ENCODE assay signal across 1 cellular context in the genomic region with DNA sequence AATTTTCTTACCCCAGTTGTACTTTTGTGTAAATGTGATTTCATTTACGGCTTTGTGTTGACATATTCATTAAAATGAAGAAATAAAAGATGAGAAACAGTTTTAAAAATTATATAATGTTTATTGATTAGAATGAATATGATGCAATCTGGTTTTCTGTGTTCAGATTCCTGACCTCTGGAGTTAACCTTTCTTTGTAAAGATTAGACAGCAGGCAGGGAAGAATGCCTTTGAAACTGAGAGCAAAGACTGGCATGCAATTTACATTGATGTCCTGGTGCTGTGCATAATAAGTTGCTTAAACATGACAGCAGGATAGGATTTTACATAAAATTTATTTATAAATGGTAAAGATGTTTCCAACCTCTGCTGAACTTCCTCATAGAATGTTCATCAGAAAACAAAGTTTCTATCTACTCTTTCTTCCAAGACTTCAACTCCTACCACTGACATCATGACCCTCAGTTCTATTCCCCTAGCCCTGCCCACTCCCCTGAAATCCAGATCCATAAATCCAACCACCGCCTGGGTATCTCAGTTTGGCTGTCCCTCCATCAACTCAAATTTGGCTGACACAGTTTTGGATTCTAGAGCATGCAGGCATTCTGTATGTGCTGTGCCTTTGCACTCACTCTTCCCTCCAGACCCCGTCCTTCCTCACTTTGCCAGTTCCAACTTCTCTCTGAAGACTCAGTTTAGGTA.
TF ChIP-seq lines count a peak whose summit lies in the region.

No MANE protein-coding gene starts in this region.

TF ChIP-seq in HepG2, 621 proteins besides CTCF, POLR2A, EP300 and RAD21 (continued from another document):
- no peak for TF ChIP-seq ZNF547 (CRISPR knock-in tag; IDR thresholded peaks at IDR 0.05)
- TF ChIP-seq HHEX (CRISPR knock-in tag; IDR thresholded peaks at IDR 0.05), result no peak
- TF ChIP-seq ZNF451 (CRISPR knock-in tag; IDR thresholded peaks at IDR 0.05), result no peak
- no peak for TF ChIP-seq ZFP41 (CRISPR knock-in tag; IDR thresholded peaks at IDR 0.05; ENCODE audit: borderline replicate concordance)
- no peak for TF ChIP-seq ZNF501 (CRISPR knock-in tag; IDR thresholded peaks at IDR 0.05)
- peak; percentile 93 for TF ChIP-seq SAP130 (CRISPR knock-in tag; IDR thresholded peaks at IDR 0.05; ENCODE audit: low read depth)
- no peak for TF ChIP-seq KLF9 (CRISPR knock-in tag; IDR thresholded peaks at IDR 0.05; ENCODE audit: low read depth)
- TF ChIP-seq TGIF2 (CRISPR knock-in tag; IDR thresholded peaks at IDR 0.05), result peak; percentile 40; the same call in 1 of the 2 replicates
- TF ChIP-seq ZFP62 (CRISPR knock-in tag; IDR thresholded peaks at IDR 0.05), result no peak
- TF ChIP-seq ZNF776 (CRISPR knock-in tag; IDR thresholded peaks at IDR 0.05), result no peak
- no peak for TF ChIP-seq ZNF883 (CRISPR knock-in tag; IDR thresholded peaks at IDR 0.05; ENCODE audit: not compliant biosample characterization)
- TF ChIP-seq, protein P1, sequence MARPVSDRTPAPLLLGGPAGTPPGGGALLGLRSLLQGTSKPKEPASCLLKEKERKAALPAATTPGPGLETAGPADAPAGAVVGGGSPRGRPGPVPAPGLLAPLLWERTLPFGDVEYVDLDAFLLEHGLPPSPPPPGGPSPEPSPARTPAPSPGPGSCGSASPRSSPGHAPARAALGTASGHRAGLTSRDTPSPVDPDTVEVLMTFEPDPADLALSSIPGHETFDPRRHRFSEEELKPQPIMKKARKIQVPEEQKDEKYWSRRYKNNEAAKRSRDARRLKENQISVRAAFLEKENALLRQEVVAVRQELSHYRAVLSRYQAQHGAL (CRISPR knock-in tag; IDR thresholded peaks at IDR 0.05; ENCODE audit: not compliant biosample characterization), result no peak
- TF ChIP-seq, protein P2, sequence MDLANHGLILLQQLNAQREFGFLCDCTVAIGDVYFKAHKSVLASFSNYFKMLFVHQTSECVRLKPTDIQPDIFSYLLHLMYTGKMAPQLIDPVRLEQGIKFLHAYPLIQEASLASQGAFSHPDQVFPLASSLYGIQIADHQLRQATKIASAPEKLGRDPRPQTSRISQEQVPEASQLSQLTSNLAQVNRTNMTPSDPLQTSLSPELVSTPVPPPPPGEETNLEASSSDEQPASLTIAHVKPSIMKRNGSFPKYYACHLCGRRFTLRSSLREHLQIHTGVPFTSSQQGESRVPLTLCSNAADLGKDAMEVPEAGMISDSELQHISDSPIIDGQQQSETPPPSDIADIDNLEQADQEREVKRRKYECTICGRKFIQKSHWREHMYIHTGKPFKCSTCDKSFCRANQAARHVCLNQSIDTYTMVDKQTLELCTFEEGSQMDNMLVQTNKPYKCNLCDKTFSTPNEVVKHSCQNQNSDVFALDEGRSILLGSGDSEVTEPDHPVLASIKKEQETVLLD (CRISPR knock-in tag; IDR thresholded peaks at IDR 0.05; ENCODE audit: low read depth), result no peak
- 0 out of 2 replicates have a peak, but pooled peaks have one; percentile 16 for TF ChIP-seq ZNF124 (CRISPR knock-in tag; IDR thresholded peaks at IDR 0.05)
- TF ChIP-seq, protein P3, sequence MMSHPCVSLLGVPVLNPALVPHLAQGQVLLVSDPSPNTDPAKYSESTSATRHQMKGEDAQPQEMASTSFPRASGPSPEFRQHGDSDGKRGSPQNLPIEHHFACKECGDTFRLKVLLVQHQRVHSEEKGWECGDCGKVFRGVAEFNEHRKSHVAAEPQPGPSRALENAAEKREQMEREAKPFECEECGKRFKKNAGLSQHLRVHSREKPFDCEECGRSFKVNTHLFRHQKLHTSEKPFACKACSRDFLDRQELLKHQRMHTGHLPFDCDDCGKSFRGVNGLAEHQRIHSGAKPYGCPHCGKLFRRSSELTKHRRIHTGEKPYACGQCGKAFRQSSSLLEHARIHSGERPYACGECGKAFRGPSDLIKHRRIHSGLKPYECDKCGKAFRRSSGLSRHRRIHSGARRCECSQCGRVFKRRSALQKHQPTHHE (CRISPR knock-in tag; IDR thresholded peaks at IDR 0.05; ENCODE audit: borderline replicate concordance), result no peak
- TF ChIP-seq, protein P4, sequence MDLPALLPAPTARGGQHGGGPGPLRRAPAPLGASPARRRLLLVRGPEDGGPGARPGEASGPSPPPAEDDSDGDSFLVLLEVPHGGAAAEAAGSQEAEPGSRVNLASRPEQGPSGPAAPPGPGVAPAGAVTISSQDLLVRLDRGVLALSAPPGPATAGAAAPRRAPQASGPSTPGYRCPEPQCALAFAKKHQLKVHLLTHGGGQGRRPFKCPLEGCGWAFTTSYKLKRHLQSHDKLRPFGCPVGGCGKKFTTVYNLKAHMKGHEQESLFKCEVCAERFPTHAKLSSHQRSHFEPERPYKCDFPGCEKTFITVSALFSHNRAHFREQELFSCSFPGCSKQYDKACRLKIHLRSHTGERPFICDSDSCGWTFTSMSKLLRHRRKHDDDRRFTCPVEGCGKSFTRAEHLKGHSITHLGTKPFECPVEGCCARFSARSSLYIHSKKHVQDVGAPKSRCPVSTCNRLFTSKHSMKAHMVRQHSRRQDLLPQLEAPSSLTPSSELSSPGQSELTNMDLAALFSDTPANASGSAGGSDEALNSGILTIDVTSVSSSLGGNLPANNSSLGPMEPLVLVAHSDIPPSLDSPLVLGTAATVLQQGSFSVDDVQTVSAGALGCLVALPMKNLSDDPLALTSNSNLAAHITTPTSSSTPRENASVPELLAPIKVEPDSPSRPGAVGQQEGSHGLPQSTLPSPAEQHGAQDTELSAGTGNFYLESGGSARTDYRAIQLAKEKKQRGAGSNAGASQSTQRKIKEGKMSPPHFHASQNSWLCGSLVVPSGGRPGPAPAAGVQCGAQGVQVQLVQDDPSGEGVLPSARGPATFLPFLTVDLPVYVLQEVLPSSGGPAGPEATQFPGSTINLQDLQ (CRISPR knock-in tag; IDR thresholded peaks at IDR 0.05), result no peak
- peak; percentile 59; the same call in 1 of the 2 replicates for TF ChIP-seq MED1 (CRISPR knock-in tag; IDR thresholded peaks at IDR 0.05)
